ENCODE assay signal across 8 cellular contexts in genomic region chrX:63250253-63250868, GRCh38.
DNase-seq lines count a peak whose midpoint lies in the region; TF ChIP-seq lines count a peak whose summit lies in the region.

No MANE protein-coding gene starts in this region.

- DNase-seq in H7 = peak; percentile 7
- peak; percentile 58 for DNase-seq in LoVo (ENCODE audit: low spot score)
- DNase-seq in astrocyte of the spinal cord (ENCODE audit: low read depth, low spot score) = peak; percentile 73
- peak; percentile 38 for DNase-seq in iPS-NIHi7 (ENCODE audit: extremely low spot score)
- DNase-seq in stimulated activated CD8-positive, alpha-beta memory T cell treated with anti-CD3 and anti-CD28 coated beads, Interleukin-4, amount 100 ng/mL, for 48 hours = peak; percentile 23
- DNase-seq in NCI-H345 treated with DMSO at 0.1 percent for 48 hours (lab: John Stamatoyannopoulos, UW; ENCODE audit: unreplicated experiment) = no peak
- DNase-seq in ecto neural progenitor cell (ENCODE audit: low spot score) = no peak

- in situ Hi-C loops in astrocyte of the spinal cord (cut with HindIII; ENCODE audit: low sequenced_read_pairs) = no loop called here

- TF ChIP-seq CTCF in GM12873 (IDR thresholded peaks at IDR 0.05; ENCODE audit: insufficient read depth, low read depth, low read length, missing control alignments) (peak; percentile 88), astrocyte of the spinal cord (IDR thresholded peaks at IDR 0.05; ENCODE audit: low read depth, low read length) (peak; percentile 79)

- H3K4me3 ChIP-seq in H7 (ENCODE audit: insufficient read depth, low read depth, low read length) (no peak overlapping the region), astrocyte of the spinal cord (ENCODE audit: low read depth, low read length) (no peak overlapping the region)

- no peaks in the 10 kb centered on the region for H3K27me3 ChIP-seq in H7 (ENCODE audit: control insufficient read depth, insufficient read depth, low read length)

- no peaks in the 10 kb centered on the region for H3K36me3 ChIP-seq in H7 (replicated peaks; ENCODE audit: control insufficient read depth, insufficient read depth, low read length)

Comparison
In these comparisons a context has a peak if more than half of its experiments do, and no peak if none do; other contexts are left out.
1. DNase-seq: peak in H7 (single experiment), LoVo (single experiment), astrocyte of the spinal cord (single experiment), iPS-NIHi7 (single experiment) and stimulated activated CD8-positive, alpha-beta memory T cell treated with anti-CD3 and anti-CD28 coated beads, Interleukin-4, amount 100 ng/mL, for 48 hours (single experiment); none in NCI-H345 treated with DMSO at 0.1 percent for 48 hours (single experiment) and ecto neural progenitor cell (single experiment).